In genomic region chr10:81116990-81117389, GRCh38 we compare ENCODE assay signal across 28 cellular contexts.
DNase-seq lines count a peak whose midpoint lies in the region; ATAC-seq, FAIRE-seq and TF ChIP-seq lines count a peak whose summit lies in the region.
"Had no signal": no experiment of that assay in that cellular context is flagged by ENCODE, and none has a peak within 500 bp of the region (broad histone marks: within the 10 kb centered on the region; RNA-seq: fewer than 3 reads in every experiment).

No MANE protein-coding gene starts in this region.

- TF ChIP-seq CTCF in LNCaP clone FGC (IDR thresholded peaks at IDR 0.05; ENCODE audit: control insufficient read depth, extremely low read depth, insufficient read depth) = peak; percentile 29

- POLR2A ChIA-PET in naive thymus-derived CD8-positive, alpha-beta T cell (lab: Charles Lee) = no interaction called here

- intact Hi-C loops in sciatic nerve (cut with DNase I) = no loop called here

- no peaks in the 10 kb centered on the region for H3K4me1 Mint-ChIP-seq in naive thymus-derived CD8-positive, alpha-beta T cell
- H3K4me1 Mint-ChIP-seq: activated naive CD4-positive, alpha-beta T cell treated with anti-CD3 and anti-CD28 coated beads, Interleukin-2, amount 10 ng/mL, durations not matched to agents 7 days and 5 days had no signal

- H3K9me3 Mint-ChIP-seq in naive thymus-derived CD8-positive, alpha-beta T cell = no peaks in the 10 kb centered on the region
- H3K9me3 Mint-ChIP-seq: activated naive CD4-positive, alpha-beta T cell treated with anti-CD3 and anti-CD28 coated beads, Interleukin-2, amount 10 ng/mL, durations not matched to agents 7 days and 5 days; activated T-cell treated with anti-CD3 and anti-CD28 coated beads, Interleukin-2, amount 50 U/mL, for 72 hours; natural killer cell treated with Interleukin-12 subunit alpha and Interleukin-12 subunit beta and Interleukin-15 and Interleukin-18, amount 100 ng/mL, for 72 hours; type B pancreatic cell had no signal

- no peak overlapping the region for H3K4me3 ChIP-seq in LNCaP clone FGC (ENCODE audit: low read depth, low read length)
- H3K4me3 ChIP-seq: cardiac muscle cell, heart left ventricle, left ventricle myocardium inferior, ovary had no signal

- no peak overlapping the region for H3K4me3 Mint-ChIP-seq in naive thymus-derived CD8-positive, alpha-beta T cell
- H3K4me3 Mint-ChIP-seq: activated naive CD4-positive, alpha-beta T cell treated with anti-CD3 and anti-CD28 coated beads, Interleukin-2, amount 10 ng/mL, durations not matched to agents 7 days and 5 days; activated T-cell treated with anti-CD3 and anti-CD28 coated beads, Interleukin-2, amount 50 U/mL, for 72 hours; natural killer cell treated with Interleukin-12 subunit alpha and Interleukin-12 subunit beta and Interleukin-15 and Interleukin-18, amount 100 ng/mL, for 72 hours; type B pancreatic cell had no signal

- FAIRE-seq in islet of Langerhans (lab: Jason Lieb, UNC) = peak; percentile 61
- FAIRE-seq: endothelial cell of umbilical vein, GM18507 had no signal

- peaks cover 0 to 10% (median 2%) of the 10 kb centered on the region in 5 donors for H3K27me3 Mint-ChIP-seq in naive thymus-derived CD8-positive, alpha-beta T cell
- H3K27me3 Mint-ChIP-seq: activated naive CD4-positive, alpha-beta T cell treated with anti-CD3 and anti-CD28 coated beads, Interleukin-2, amount 10 ng/mL, durations not matched to agents 7 days and 5 days; natural killer cell treated with Interleukin-12 subunit alpha and Interleukin-12 subunit beta and Interleukin-15 and Interleukin-18, amount 100 ng/mL, for 72 hours had no signal

- no peak overlapping the region for H3K27ac Mint-ChIP-seq in naive thymus-derived CD8-positive, alpha-beta T cell
- H3K27ac Mint-ChIP-seq: activated naive CD4-positive, alpha-beta T cell treated with anti-CD3 and anti-CD28 coated beads, Interleukin-2, amount 10 ng/mL, durations not matched to agents 7 days and 5 days; activated T-cell treated with anti-CD3 and anti-CD28 coated beads, Interleukin-2, amount 50 U/mL, for 72 hours; natural killer cell treated with Interleukin-12 subunit alpha and Interleukin-12 subunit beta and Interleukin-15 and Interleukin-18, amount 100 ng/mL, for 72 hours; type B pancreatic cell had no signal

- no peak for ATAC-seq in naive thymus-derived CD8-positive, alpha-beta T cell
- no peak for ATAC-seq in sciatic nerve
- ATAC-seq: activated T-cell treated with anti-CD3 and anti-CD28 coated beads, Interleukin-2, amount 50 U/mL, for 72 hours; heart left ventricle; natural killer cell treated with Interleukin-12 subunit alpha and Interleukin-12 subunit beta and Interleukin-15 and Interleukin-18, amount 100 ng/mL, for 72 hours had no signal

- H3K36me3 Mint-ChIP-seq in naive thymus-derived CD8-positive, alpha-beta T cell = no peaks in the 10 kb centered on the region
- H3K36me3 Mint-ChIP-seq: activated naive CD4-positive, alpha-beta T cell treated with anti-CD3 and anti-CD28 coated beads, Interleukin-2, amount 10 ng/mL, durations not matched to agents 7 days and 5 days; natural killer cell treated with Interleukin-12 subunit alpha and Interleukin-12 subunit beta and Interleukin-15 and Interleukin-18, amount 100 ng/mL, for 72 hours; type B pancreatic cell had no signal

- DNase-seq in DMS 273 (lab: John Stamatoyannopoulos, UW; ENCODE audit: unreplicated experiment) = peak; percentile 11
- DNase-seq in DMS 273 treated with DMSO at 0.1 percent for 48 hours (lab: John Stamatoyannopoulos, UW) = no peak
- DNase-seq in LNCaP clone FGC (ENCODE audit: low read depth) = no peak
- peak; percentile 4 for DNase-seq in RPMI8226
- DNase-seq in naive thymus-derived CD8-positive, alpha-beta T cell = no peak
- DNase-seq in sciatic nerve (ENCODE audit: low spot score) = no peak
- DNase-seq in T-helper 2 cell = no peak
- DNase-seq: 8988T; activated CD4-positive, alpha-beta T cell treated with anti-CD3 and anti-CD28 coated beads for 48 hours; activated naive CD4-positive, alpha-beta T cell treated with anti-CD3 and anti-CD28 coated beads, Interleukin-2, amount 10 ng/mL, durations not matched to agents 7 days and 5 days; activated T-cell treated with anti-CD3 and anti-CD28 coated beads, Interleukin-2, amount 50 U/mL, for 72 hours; BE2C; COR-L47; dermis blood vessel endothelial cell; GOT3; heart left ventricle; left ventricle myocardium inferior; midbrain; NCI-H187 treated with DMSO at 0.1 percent for 48 hours; NCI-H226; ovary; T-helper 1 cell had no signal

Comparison
In these comparisons a context has a peak if more than half of its experiments do, and no peak if none do; other contexts are left out.
1. DNase-seq: peak in DMS 273 (single experiment) and RPMI8226 (single experiment); none in DMS 273 treated with DMSO at 0.1 percent for 48 hours (single experiment), LNCaP clone FGC (single experiment), naive thymus-derived CD8-positive, alpha-beta T cell (0 of 10), sciatic nerve (single experiment) and T-helper 2 cell (0 of 5).